9 cellular contexts compared by ENCODE assay signal in genomic region chr15:48974865-48975264, GRCh38. TPM values are rescaled to one million over a fixed set of nuclear protein-coding genes. Genes with fewer than 3 reads are reported as not detected.
A peak's percentile ranks its signal among the peaks of the same experiment; 100 is the strongest.
DNase-seq lines count a peak whose midpoint lies in the region; ATAC-seq, FAIRE-seq and TF ChIP-seq lines count a peak whose summit lies in the region.
"Had no signal": no experiment of that assay in that cellular context is flagged by ENCODE, and none has a peak within 500 bp of the region (broad histone marks: within the 10 kb centered on the region; RNA-seq: fewer than 3 reads in every experiment).

No MANE protein-coding gene starts in this region.

- no peak for FAIRE-seq in A549 (lab: Jason Lieb, UNC)

- H3K27ac ChIP-seq in A549: no peak overlapping the region
- no peak overlapping the region for H3K27ac ChIP-seq in HUES64 (ENCODE audit: low read depth, low read length)
- no peak overlapping the region for H3K27ac ChIP-seq in effector memory CD4-positive, alpha-beta T cell (ENCODE audit: insufficient read depth, low read length, poor library complexity, severe bottlenecking)

- peaks cover 10% of the 10 kb centered on the region; the same call in 1 of the 2 replicates for H3K27me3 ChIP-seq in HUES64 (ENCODE audit: insufficient read depth, low read length)
- no peaks in the 10 kb centered on the region for H3K27me3 ChIP-seq in effector memory CD4-positive, alpha-beta T cell (replicated peaks; ENCODE audit: control insufficient read depth, insufficient read depth, low read length, poor library complexity, severe bottlenecking)

- TF ChIP-seq CTCF in A549 (IDR thresholded peaks at IDR 0.05): no peak

- CTCF ChIA-PET in A549 (lab: Yijun Ruan, JAX): interaction anchor here (1.0 to 5.5 kb wide), 7 partner anchors 9 to 175 kb away, joined by 3 to 52 read pairs (median 5); partner anchors contain the start of gene SHC4

- TF ChIP-seq POLR2A in A549 (IDR thresholded peaks at IDR 0.05; ENCODE audit: low read length): no peak

- peak overlapping the region; percentile 49; the same call in 1 of the 2 replicates for H3K9ac ChIP-seq in HUES64 (ENCODE audit: low read depth, low read length)

- 0 out of 3 replicates have a peak, but pooled peaks cover 5% of the 10 kb centered on the region for H3K4me1 ChIP-seq in A549
- peaks cover 15% of the 10 kb centered on the region for H3K4me1 ChIP-seq in HUES64 (ENCODE audit: insufficient read depth, low read length)
- peaks cover 8% of the 10 kb centered on the region for H3K4me1 ChIP-seq in effector memory CD4-positive, alpha-beta T cell (ENCODE audit: control insufficient read depth, insufficient read depth, low read length, poor library complexity, severe bottlenecking)

- peak; percentile 4 to 14 for DNase-seq in A549 (ENCODE audit: low read depth in 1 of 2, low spot score in 1 of 2)
- DNase-seq in amniotic epithelial cell (ENCODE audit: low read depth): peak; percentile 48
- DNase-seq in left kidney (ENCODE audit: low read depth, low spot score): peak; percentile 71
- no peak for DNase-seq in KG1 (lab: John Stamatoyannopoulos, UW)
- no peak for DNase-seq in effector memory CD4-positive, alpha-beta T cell

- no peak for TF ChIP-seq RAD21 in A549 (conservative IDR thresholded peaks at IDR 0.05 in 1 of 2, IDR thresholded peaks at IDR 0.05 in 1 of 2)

- H3K4me3 ChIP-seq in A549 (no peak overlapping the region), HUES64 (ENCODE audit: low read length) (no peak overlapping the region)
- no peak overlapping the region for H3K4me3 ChIP-seq in effector memory CD4-positive, alpha-beta T cell (ENCODE audit: insufficient read depth, low read depth, low read length, poor library complexity, severe bottlenecking)

- H3K36me3 ChIP-seq in HUES64 (ENCODE audit: insufficient read depth, low read length): no peaks in the 10 kb centered on the region
- no peaks in the 10 kb centered on the region for H3K36me3 ChIP-seq in effector memory CD4-positive, alpha-beta T cell (ENCODE audit: control insufficient read depth, insufficient read depth, low read length)

- no peak for TF ChIP-seq EP300 in A549 (IDR thresholded peaks at IDR 0.05)

- 68% methylated on average over 2 of the region's 2 CpGs for WGBS in A549 (ENCODE audit: missing lambda C conversion rate)
- 50% methylated on average over 2 of the region's 2 CpGs for WGBS in HUES64

- H3K9me3 ChIP-seq in A549: no peaks in the 10 kb centered on the region
- no peaks in the 10 kb centered on the region for H3K9me3 ChIP-seq in HUES64 (ENCODE audit: insufficient read depth, low read depth, low read length)
- no peaks in the 10 kb centered on the region for H3K9me3 ChIP-seq in effector memory CD4-positive, alpha-beta T cell (ENCODE audit: control insufficient read depth, low read length)

- peak overlapping the region; percentile 85 for H3K4me2 ChIP-seq in A549

- POLR2A ChIA-PET in A549 (lab: Yijun Ruan, JAX): interaction anchor here (1.1 kb wide), 1 partner anchor 97 kb away, joined by 6 read pairs; the partner anchor contains the start of gene EID1

- ATAC-seq in A549: peak; percentile 64 to 65; a peak in 5 of 6 replicates
- ATAC-seq in HG03039 (IDR thresholded peaks at IDR 0.05; ENCODE audit: unreplicated experiment): no peak
- no peak for ATAC-seq in GM21619 (IDR thresholded peaks at IDR 0.05; ENCODE audit: unreplicated experiment)

TF ChIP-seq in A549, 52 proteins besides CTCF, POLR2A, EP300 and RAD21:
- no peak for TF ChIP-seq EHMT2 (IDR thresholded peaks at IDR 0.05; ENCODE audit: low read depth)
- no peak for TF ChIP-seq RFX5 (IDR thresholded peaks at IDR 0.05)
- TF ChIP-seq HOXB5 (CRISPR knock-in tag; IDR thresholded peaks at IDR 0.05): no peak
- no peak for TF ChIP-seq CHD2 (IDR thresholded peaks at IDR 0.05; ENCODE audit: low read length, partially characterized antibody)
- TF ChIP-seq MYC (IDR thresholded peaks at IDR 0.05; ENCODE audit: borderline replicate concordance, low read length): no peak
- TF ChIP-seq KDM5A (IDR thresholded peaks at IDR 0.05): no peak
- TF ChIP-seq CBX2 (IDR thresholded peaks at IDR 0.05; ENCODE audit: borderline replicate concordance, low read depth): no peak
- TF ChIP-seq REST (IDR thresholded peaks at IDR 0.05): no peak
- no peak for TF ChIP-seq MAX (IDR thresholded peaks at IDR 0.05)
- no peak for TF ChIP-seq JUNB (IDR thresholded peaks at IDR 0.05)
- TF ChIP-seq USF2 (IDR thresholded peaks at IDR 0.05): no peak
- no peak for TF ChIP-seq E2F6 (IDR thresholded peaks at IDR 0.05; ENCODE audit: borderline replicate concordance, low read depth)
- TF ChIP-seq FOSB (CRISPR knock-in tag; IDR thresholded peaks at IDR 0.05): no peak
- TF ChIP-seq POLR2AphosphoS2 (conservative IDR thresholded peaks at IDR 0.05; ENCODE audit: low read length): no peak
- no peak for TF ChIP-seq GATA3 (IDR thresholded peaks at IDR 0.05; ENCODE audit: borderline replicate concordance)
- TF ChIP-seq PHF8 (IDR thresholded peaks at IDR 0.05; ENCODE audit: borderline replicate concordance, low read depth): no peak
- no peak for TF ChIP-seq ZFP36 (IDR thresholded peaks at IDR 0.05; ENCODE audit: borderline replicate concordance, partially characterized antibody)
- TF ChIP-seq KDM1A (IDR thresholded peaks at IDR 0.05; ENCODE audit: low read depth): no peak
- TF ChIP-seq HOXB13 (CRISPR knock-in tag; IDR thresholded peaks at IDR 0.05; ENCODE audit: low read depth): no peak
- TF ChIP-seq ELK1 (IDR thresholded peaks at IDR 0.05; ENCODE audit: low read depth, low read length): no peak
TF ChIP-seq in A549: peak in this region for 0.

RNA-seq across cellular contexts. Expression of gene SHC4, which starts 11.1 kb away (rescaled TPM):
- 0.16 and 0.17 TPM in 2 replicates for polyA plus RNA-seq in A549 (2011; rRNA removed)
- polyA plus RNA-seq in A549 (2012; cell fraction: cytosol; rRNA removed): 0.04 and 0.09 TPM in 2 replicates
- 0.10 TPM in 2 replicates for polyA plus RNA-seq in A549 (2012; cell fraction: nucleus; rRNA removed)
- polyA plus RNA-seq in A549 (2017; fragmentation: RNase III; extraction: RNeasy Plus Mini Kit Qiagen cat#74134 plus additional on column Dnase treatment): 0.08 to 0.30 TPM (median 0.20 TPM) in 3 replicates
- polyA minus RNA-seq in A549 (2011; rRNA and poly(A)+ RNA removed): 0.21 and 0.58 TPM in 2 replicates
- 0.35 TPM for polyA plus RNA-seq in HUES64 (2013, experiment 1 of 2)
- polyA plus RNA-seq in HUES64 (2013, experiment 2 of 2): 0.63 TPM
- polyA plus RNA-seq: CD14-positive monocyte had no signal

Comparison
In these comparisons a context has a peak if more than half of its experiments do, and no peak if none do; other contexts are left out.
1. ATAC-seq: peak in A549 (2 of 2); none in HG03039 (single experiment) and GM21619 (single experiment).
2. DNase-seq: peak in A549 (2 of 2), amniotic epithelial cell (single experiment) and left kidney (single experiment); none in KG1 (single experiment) and effector memory CD4-positive, alpha-beta T cell (0 of 3).